11 cellular contexts compared by ENCODE assay signal in the genomic region with DNA sequence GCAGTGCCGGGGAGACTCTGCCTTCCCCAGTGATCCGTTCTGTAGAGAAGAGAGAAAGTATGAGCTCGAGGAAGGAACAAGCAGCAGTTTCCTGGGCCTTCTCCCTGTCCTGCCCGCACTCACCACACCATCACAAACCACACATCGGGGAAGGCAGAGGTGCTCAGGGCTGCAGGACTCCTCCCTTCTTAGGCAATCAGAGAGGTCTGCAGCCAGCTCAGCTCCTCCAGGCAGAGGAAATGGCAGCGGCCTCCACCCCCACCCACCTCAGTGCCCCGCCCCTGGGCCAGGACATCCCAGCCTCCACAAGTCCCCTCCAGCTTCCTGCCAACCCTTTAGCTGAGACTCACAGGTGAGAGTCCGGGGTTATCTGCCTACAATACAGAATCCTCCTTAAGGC. TPM values are rescaled to one million over a fixed set of nuclear protein-coding genes. Genes with fewer than 3 reads are reported as not detected.
DNase-seq lines count a peak whose midpoint lies in the region; ATAC-seq and TF ChIP-seq lines count a peak whose summit lies in the region.
"Had no signal": no experiment of that assay in that cellular context is flagged by ENCODE, and none has a peak within 500 bp of the region (broad histone marks: within the 10 kb centered on the region; RNA-seq: fewer than 3 reads in every experiment).

No MANE protein-coding gene starts in this region.

- H3K23ac ChIP-seq in mesendoderm (ENCODE audit: low read length): no peak overlapping the region

- no peak overlapping the region for H3K18ac ChIP-seq in mesendoderm (ENCODE audit: low read length)

- H3K27me3 ChIP-seq in mesendoderm (ENCODE audit: insufficient read depth, low read length, poor library complexity): no peaks in the 10 kb centered on the region
- H3K27me3 ChIP-seq in Caco-2 (replicated peaks; ENCODE audit: control insufficient read depth, insufficient read depth, low read length): no peaks in the 10 kb centered on the region
- H3K27me3 ChIP-seq: gastrocnemius medialis had no signal

- CTCF ChIA-PET in Caco-2 (lab: Charles Lee): interaction anchor here (0.5 to 1.2 kb wide), 3 partner anchors 123 to 263 kb away, joined by 3 to 7 read pairs (median 4); a partner anchor contains a TSS

- BruUV-seq in Caco-2 (replicated peaks; lab: Mats Ljungman, UMichigan): no TSS peak

- H3K4me3 Mint-ChIP-seq in Caco-2 (ENCODE audit: unreplicated experiment): no peak overlapping the region

- no peak overlapping the region for H3K27ac ChIP-seq in mesendoderm (ENCODE audit: low read depth, low read length)

- H3K79me1 ChIP-seq in mesendoderm (ENCODE audit: low read length): peaks cover 10% of the 10 kb centered on the region

- H2BK120ac ChIP-seq in mesendoderm (ENCODE audit: low read depth, low read length): no peak overlapping the region

- DNase-seq in cardiac septum (ENCODE audit: low spot score): peak; percentile 86
- DNase-seq in left cardiac atrium: no peak
- DNase-seq in activated gamma-delta T cell (lab: John Stamatoyannopoulos, UW): peak; percentile 42
- peak; percentile 85 for DNase-seq in mesendoderm
- no peak for DNase-seq in middle frontal gyrus (ENCODE audit: extremely low spot score, low spot score)
- DNase-seq in COLO668 (lab: John Stamatoyannopoulos, UW; ENCODE audit: unreplicated experiment): no peak
- DNase-seq in Caco-2: no peak
- no peak for DNase-seq in NCI-H82 (lab: John Stamatoyannopoulos, UW)
- DNase-seq: NCI-H2171 had no signal

- peak overlapping the region; percentile 76 for H3K56ac ChIP-seq in mesendoderm (ENCODE audit: low read length)

- H3K4me3 ChIP-seq in mesendoderm (ENCODE audit: low read length): no peak overlapping the region
- no peak overlapping the region for H3K4me3 ChIP-seq in Caco-2 (ENCODE audit: low read depth, low read length)

- no peaks in the 10 kb centered on the region for H3K9me3 Mint-ChIP-seq in Caco-2 (ENCODE audit: unreplicated experiment)

- H4K8ac ChIP-seq in mesendoderm (ENCODE audit: low read depth, low read length): no peak overlapping the region

- peaks cover 5% of the 10 kb centered on the region for H3K79me2 ChIP-seq in mesendoderm (ENCODE audit: control insufficient read depth, insufficient read depth, low read length)

- no peak overlapping the region for H2BK5ac ChIP-seq in mesendoderm (ENCODE audit: low read length)

- no peak overlapping the region for H3K4ac ChIP-seq in mesendoderm (ENCODE audit: low read depth, low read length)

- H3K4me1 ChIP-seq in mesendoderm (ENCODE audit: control insufficient read depth, low read depth, low read length): peaks cover 16% of the 10 kb centered on the region
- peaks cover 17% of the 10 kb centered on the region for H3K4me1 ChIP-seq in Caco-2

- peaks cover 21% of the 10 kb centered on the region for H3K36me3 Mint-ChIP-seq in Caco-2 (ENCODE audit: insufficient read depth, unreplicated experiment)

- no peak overlapping the region for H2BK15ac ChIP-seq in mesendoderm (replicated peaks; ENCODE audit: low read depth)

- no peak overlapping the region for H3K27ac Mint-ChIP-seq in Caco-2 (ENCODE audit: unreplicated experiment)

- H3K4me2 ChIP-seq in mesendoderm (ENCODE audit: low read length): peak overlapping the region; percentile 25

- intact Hi-C loops in cardiac septum (cut with DNase I): no loop called here
- intact Hi-C loops in left cardiac atrium (cut with DNase I): loop anchor here in 1 of 2 donors (2.0 kb wide), 1 partner anchor 98 kb away; no protein-coding TSS in a partner anchor
- intact Hi-C loops in Caco-2 (cut with micrococcal nuclease; ENCODE audit: unreplicated experiment): no loop called here

- peak overlapping the region; percentile 62 for H3K9ac ChIP-seq in mesendoderm (ENCODE audit: low read length)

- no peak overlapping the region for H4K5ac ChIP-seq in mesendoderm (ENCODE audit: low read length)

- no peak for TF ChIP-seq CTCF in Caco-2 (IDR thresholded peaks at IDR 0.05; ENCODE audit: insufficient read depth in 1 of 2, low read depth in 1 of 2, low read length in 1 of 2, severe bottlenecking in 1 of 2, unreplicated experiment in 1 of 2)

- no peak for ATAC-seq in left cardiac atrium
- ATAC-seq: gastrocnemius medialis had no signal

- POLR2A ChIA-PET in Caco-2 (lab: Charles Lee): interaction anchor here (0.5 kb wide), 1 partner anchor 156 kb away, joined by 4 read pairs; no protein-coding TSS in a partner anchor

- no peaks in the 10 kb centered on the region for H3K27me3 Mint-ChIP-seq in Caco-2 (ENCODE audit: insufficient read depth, unreplicated experiment)

- WGBS in mesendoderm (ENCODE audit: extremely low coverage, insufficient coverage, low lambda C conversion rate): no CpG with 5 or more reads among the region's 8 CpGs

- H3K9me3 ChIP-seq in Caco-2: no peaks in the 10 kb centered on the region
- H3K9me3 ChIP-seq: gastrocnemius medialis had no signal

- peaks cover 5% of the 10 kb centered on the region for H3K4me1 Mint-ChIP-seq in Caco-2 (ENCODE audit: low read depth, unreplicated experiment)

- H2AK5ac ChIP-seq in mesendoderm (ENCODE audit: low read length): no peak overlapping the region

- peaks cover 3% of the 10 kb centered on the region for H3K36me3 ChIP-seq in mesendoderm (ENCODE audit: control insufficient read depth, insufficient read depth, low read length)
- no peaks in the 10 kb centered on the region for H3K36me3 ChIP-seq in Caco-2 (ENCODE audit: control insufficient read depth, insufficient read depth, low read length)

RNA-seq across cellular contexts. Expression of a gene that starts 2.0 kb away (rescaled TPM):
- total RNA-seq in cardiac septum: 7.2 TPM
- total RNA-seq in left cardiac atrium: 1 to 10 TPM; 5.9 to 8.1 TPM
- 6.1 TPM for polyA plus RNA-seq in mesendoderm (2013, experiment 1 of 2)
- 7.0 TPM for polyA plus RNA-seq in mesendoderm (2013, experiment 2 of 2)
- 13.3 and 16.3 TPM in 2 replicates for total RNA-seq in Caco-2 (2022)

RNA-seq across cellular contexts. Expression of a gene that starts 2.7 kb away (rescaled TPM):
- 36.0 TPM for total RNA-seq in cardiac septum
- 10 to 100 TPM; 32.3 to 37.7 TPM for total RNA-seq in left cardiac atrium
- 61.7 TPM for polyA plus RNA-seq in mesendoderm (2013, experiment 1 of 2)
- 60.1 TPM for polyA plus RNA-seq in mesendoderm (2013, experiment 2 of 2)
- 90.5 and 91.2 TPM in 2 replicates for total RNA-seq in Caco-2 (2022)

RNA-seq across cellular contexts. Expression of a gene that starts 27.1 kb away (rescaled TPM):
- total RNA-seq in cardiac septum: 53.5 TPM
- total RNA-seq in left cardiac atrium: 10 to 100 TPM; 46.2 to 52.9 TPM
- 20.9 TPM for polyA plus RNA-seq in mesendoderm (2013, experiment 1 of 2)
- polyA plus RNA-seq in mesendoderm (2013, experiment 2 of 2): 20.0 TPM
- total RNA-seq in Caco-2 (2022): 27.0 and 27.3 TPM in 2 replicates

RNA-seq across cellular contexts. Expression of a gene that starts 27.6 kb away (rescaled TPM):
- total RNA-seq in cardiac septum: not detected
- not detected for total RNA-seq in left cardiac atrium
- 0.06 TPM for polyA plus RNA-seq in mesendoderm (2013, experiment 1 of 2)
- polyA plus RNA-seq in mesendoderm (2013, experiment 2 of 2): under 0.01 TPM
- not detected in 2 replicates for total RNA-seq in Caco-2 (2022)
- total RNA-seq: gastrocnemius medialis had no signal
- polyA plus RNA-seq: urinary bladder had no signal

Comparison
In these comparisons a context has a peak if more than half of its experiments do, and no peak if none do; other contexts are left out.
1. DNase-seq: peak in cardiac septum (single experiment), activated gamma-delta T cell (single experiment) and mesendoderm (single experiment); none in left cardiac atrium (single experiment), middle frontal gyrus (single experiment), COLO668 (single experiment), Caco-2 (0 of 2) and NCI-H82 (single experiment).